Comparison of ENCODE assay signal across 11 cellular contexts in genomic region chr5:124935060-124935459, GRCh38.
DNase-seq lines count a peak whose midpoint lies in the region; ATAC-seq and TF ChIP-seq lines count a peak whose summit lies in the region.
"Had no signal": no experiment of that assay in that cellular context is flagged by ENCODE, and none has a peak within 500 bp of the region (broad histone marks: within the 10 kb centered on the region; RNA-seq: fewer than 3 reads in every experiment).

No MANE protein-coding gene starts in this region.

- H3K36me3 Mint-ChIP-seq in Calu3 (ENCODE audit: insufficient read depth, unreplicated experiment): no peaks in the 10 kb centered on the region
- no peaks in the 10 kb centered on the region for H3K36me3 Mint-ChIP-seq in CD4-positive, alpha-beta T cell (ENCODE audit: low read depth)

- H3K27ac ChIP-seq in DND-41 (ENCODE audit: low read length) (peak overlapping the region; percentile 82), SU-DHL-6 (ENCODE audit: low read depth, low read length) (peak overlapping the region; percentile 71)
- no peak overlapping the region for H3K27ac ChIP-seq in CD4-positive, alpha-beta T cell (ENCODE audit: low read depth, low read length)
- H3K27ac ChIP-seq: parathyroid adenoma had no signal

- peaks cover 33% of the 10 kb centered on the region for H3F3A ChIP-seq in SU-DHL-6 (ENCODE audit: insufficient read depth)

- no peak overlapping the region for H3K27ac Mint-ChIP-seq in Calu3 (ENCODE audit: unreplicated experiment)
- no peak overlapping the region for H3K27ac Mint-ChIP-seq in CD4-positive, alpha-beta T cell
- H3K27ac Mint-ChIP-seq: activated naive CD4-positive, alpha-beta T cell treated with anti-CD3 and anti-CD28 coated beads for 36 hours had no signal

- H3K4me1 ChIP-seq in DND-41 (ENCODE audit: insufficient read depth, low read length): peaks cover 37% of the 10 kb centered on the region
- H3K4me1 ChIP-seq: BE2C, parathyroid adenoma had no signal

- H3K27me3 ChIP-seq in DND-41 (ENCODE audit: insufficient read depth, low read length, poor library complexity): no peaks in the 10 kb centered on the region
- H3K27me3 ChIP-seq in SU-DHL-6 (ENCODE audit: low read length): no peaks in the 10 kb centered on the region
- H3K27me3 ChIP-seq in CD4-positive, alpha-beta T cell (ENCODE audit: control insufficient read depth, insufficient read depth, low read length): no peaks in the 10 kb centered on the region
- H3K27me3 ChIP-seq: BE2C had no signal

- H4K20me1 ChIP-seq in DND-41 (ENCODE audit: insufficient read depth, low read length): no peaks in the 10 kb centered on the region
- H4K20me1 ChIP-seq in SU-DHL-6 (ENCODE audit: low read depth, low read length): no peaks in the 10 kb centered on the region

- H3K4me3 ChIP-seq in DND-41 (ENCODE audit: low read depth in 1 of 2, low read length in 2 of 2): no peak overlapping the region
- no peak overlapping the region for H3K4me3 ChIP-seq in SU-DHL-6 (ENCODE audit: insufficient read depth, low read length, poor library complexity, severe bottlenecking)

- H3K9me2 ChIP-seq in SU-DHL-6 (replicated peaks; ENCODE audit: insufficient read depth, low read length): no peaks in the 10 kb centered on the region

- TF ChIP-seq CTCF in DND-41 (IDR thresholded peaks at IDR 0.05; ENCODE audit: borderline replicate concordance, extremely low read depth, low read length, poor library complexity, severe bottlenecking) (no peak), SU-DHL-6 (IDR thresholded peaks at IDR 0.05; ENCODE audit: insufficient read depth, low read length, poor library complexity, severe bottlenecking) (no peak), Calu3 (IDR thresholded peaks at IDR 0.05; ENCODE audit: unreplicated experiment) (no peak)
- no peak for TF ChIP-seq CTCF in CD4-positive, alpha-beta T cell (IDR thresholded peaks at IDR 0.05)

- BruUV-seq in Calu3 (replicated peaks; lab: Mats Ljungman, UMichigan): no TSS peak

- H3K36me3 ChIP-seq in DND-41 (ENCODE audit: insufficient read depth, low read length): no peaks in the 10 kb centered on the region
- H3K36me3 ChIP-seq in SU-DHL-6 (ENCODE audit: low read length): no peaks in the 10 kb centered on the region
- H3K36me3 ChIP-seq: BE2C had no signal

- no peaks in the 10 kb centered on the region for H3K27me3 Mint-ChIP-seq in Calu3 (ENCODE audit: unreplicated experiment)
- no peaks in the 10 kb centered on the region for H3K27me3 Mint-ChIP-seq in CD4-positive, alpha-beta T cell

- POLR2A ChIA-PET in CD4-positive, alpha-beta T cell (lab: Charles Lee): no interaction called here

- H3K9me3 Mint-ChIP-seq in Calu3 (ENCODE audit: low read depth, unreplicated experiment): no peaks in the 10 kb centered on the region
- H3K9me3 Mint-ChIP-seq in CD4-positive, alpha-beta T cell: peaks cover 2% of the 10 kb centered on the region

- intact Hi-C loops in Calu3 (cut with micrococcal nuclease; ENCODE audit: unreplicated experiment): no loop called here
- intact Hi-C loops in CD4-positive, alpha-beta T cell (cut with DNase I, micrococcal nuclease): no loop called here

- peak; percentile 80 for DNase-seq in DND-41
- no peak for DNase-seq in activated naive CD4-positive, alpha-beta T cell treated with Interleukin-2 at 50 U/mL for 16 hours
- DNase-seq in AML-193 (lab: John Stamatoyannopoulos, UW): no peak
- no peak for DNase-seq in Calu3
- DNase-seq in CD4-positive, alpha-beta T cell: no peak
- DNase-seq: BE2C had no signal

- H3K79me2 ChIP-seq in DND-41 (ENCODE audit: insufficient read depth, low read length) (no peaks in the 10 kb centered on the region), SU-DHL-6 (ENCODE audit: insufficient read depth, low read length) (no peaks in the 10 kb centered on the region)
- H3K79me2 ChIP-seq: parathyroid adenoma had no signal

- peaks cover 7% of the 10 kb centered on the region for H3K4me1 Mint-ChIP-seq in Calu3 (ENCODE audit: low read depth, unreplicated experiment)
- H3K4me1 Mint-ChIP-seq in CD4-positive, alpha-beta T cell (ENCODE audit: low read depth): no peaks in the 10 kb centered on the region

- H3K9ac ChIP-seq in DND-41 (ENCODE audit: low read depth, low read length): peak overlapping the region; percentile 32
- peak overlapping the region; percentile 11; the same call in 1 of the 2 replicates for H3K9ac ChIP-seq in SU-DHL-6 (ENCODE audit: low read length)
- H3K9ac ChIP-seq: parathyroid adenoma had no signal

- H3K9me3 ChIP-seq in DND-41 (ENCODE audit: insufficient read depth, low read length, severe bottlenecking) (no peaks in the 10 kb centered on the region), SU-DHL-6 (ENCODE audit: insufficient read depth, low read length) (no peaks in the 10 kb centered on the region)
- H3K9me3 ChIP-seq in CD4-positive, alpha-beta T cell (ENCODE audit: control insufficient read depth, low read length): no peaks in the 10 kb centered on the region
- H3K9me3 ChIP-seq: BE2C had no signal

- H2AFZ ChIP-seq in DND-41 (ENCODE audit: low read depth, low read length) (peak overlapping the region; percentile 6; the same call in 1 of the 2 replicates), SU-DHL-6 (ENCODE audit: low read depth, low read length, severe bottlenecking) (no peak overlapping the region)
- H2AFZ ChIP-seq: parathyroid adenoma had no signal

- no peak overlapping the region for H3K4me3 Mint-ChIP-seq in Calu3 (ENCODE audit: low read depth, unreplicated experiment)
- no peak overlapping the region for H3K4me3 Mint-ChIP-seq in CD4-positive, alpha-beta T cell
- H3K4me3 Mint-ChIP-seq: activated naive CD4-positive, alpha-beta T cell treated with anti-CD3 and anti-CD28 coated beads for 36 hours had no signal

- peak overlapping the region; percentile 26 for H3K4me2 ChIP-seq in DND-41 (ENCODE audit: insufficient read depth, low read length)
- peak overlapping the region; percentile 33 for H3K4me2 ChIP-seq in SU-DHL-6 (ENCODE audit: low read depth, low read length, poor library complexity, severe bottlenecking)

- ATAC-seq in DND-41 (ENCODE audit: insufficient read depth, low read depth): peak; percentile 88
- ATAC-seq in GM19397 (IDR thresholded peaks at IDR 0.05; ENCODE audit: unreplicated experiment): peak; percentile 81
- peak; percentile 64 for ATAC-seq in HG03064 (IDR thresholded peaks at IDR 0.05; ENCODE audit: low read depth, unreplicated experiment)
- no peak for ATAC-seq in CD4-positive, alpha-beta T cell (ENCODE audit: poor library complexity)

- CTCF ChIA-PET in Calu3 (lab: Charles Lee): no interaction called here
- CTCF ChIA-PET in CD4-positive, alpha-beta T cell (lab: Charles Lee): no interaction called here
